ENCODE assay signal across 8 cellular contexts in the genomic region with DNA sequence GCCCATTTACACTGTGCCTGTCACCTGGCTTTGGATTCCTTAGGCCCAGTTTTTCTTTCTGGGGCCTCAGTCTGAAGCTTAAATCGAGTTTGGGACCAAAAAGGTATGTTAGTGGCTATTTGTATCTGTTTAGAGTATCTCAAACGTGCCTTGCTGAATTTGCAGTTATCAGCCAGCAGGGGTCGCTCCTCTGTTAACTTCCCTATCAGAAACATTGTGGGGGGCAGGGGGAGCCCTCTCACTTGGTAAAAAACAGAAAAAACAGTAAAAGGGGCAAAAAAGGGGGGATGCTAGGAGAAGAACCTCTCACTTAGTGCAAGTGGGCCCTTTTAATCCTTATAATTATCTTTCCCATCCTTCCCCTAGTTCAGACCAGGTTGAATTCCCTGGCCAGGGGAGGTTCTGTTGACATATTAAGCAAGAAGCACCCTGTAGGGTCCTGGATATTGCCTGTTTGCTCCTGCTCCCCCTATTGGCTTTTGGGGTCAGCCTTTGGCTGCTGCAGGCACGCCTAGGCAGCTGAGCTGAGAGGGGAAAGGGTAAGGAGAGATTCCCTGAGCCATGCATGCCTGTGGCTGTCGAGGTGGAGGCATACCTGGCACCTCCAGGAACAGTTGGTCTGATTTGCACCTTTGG. TPM values are rescaled to one million over a fixed set of nuclear protein-coding genes. Genes with fewer than 3 reads are reported as not detected.
DNase-seq lines count a peak whose midpoint lies in the region; ATAC-seq and TF ChIP-seq lines count a peak whose summit lies in the region.

No MANE protein-coding gene starts in this region.

- TF ChIP-seq CTCF in heart left ventricle (IDR thresholded peaks at IDR 0.05) (peak; percentile 11 to 46 (median 33)), fibroblast of lung (conservative IDR thresholded peaks at IDR 0.05 in 1 of 2, IDR thresholded peaks at IDR 0.05 in 1 of 2; ENCODE audit: low read depth in 1 of 2, low read length in 2 of 2) (peak; percentile 41 to 55), transverse colon (IDR thresholded peaks at IDR 0.05) (peak; percentile 34 to 50 (median 39))

- no peak overlapping the region for H3K9ac ChIP-seq in fibroblast of lung (ENCODE audit: insufficient read depth, low read length)

- intact Hi-C loops in heart left ventricle (cut with DNase I), result no loop called here
- intact Hi-C loops in left cardiac atrium (cut with DNase I), result no loop called here
- intact Hi-C loops in transverse colon (cut with DNase I; ENCODE audit: low total_unique reads), result no loop called here

- H3K4me1 ChIP-seq in heart left ventricle (no peaks in the 10 kb centered on the region), fibroblast of lung (ENCODE audit: control insufficient read depth, extremely low read depth, insufficient read depth, low read length) (no peaks in the 10 kb centered on the region), transverse colon (peaks cover 0 to 5% (median 0%) of the 10 kb centered on the region in 4 donors)

- in situ Hi-C loops in SK-MEL-5 (cut with HindIII; ENCODE audit: low pct_unique_long_range_greater_than_20kb, low sequenced_read_pairs) (no loop called here), transverse colon (cut with MboI; ENCODE audit: low pct_ligation_motif_present in 1 of 4, low pct_unique_long_range_greater_than_20kb in 1 of 4, low sequenced_read_pairs in 3 of 4) (loop anchor here in 1 of 4 donors (25.0 kb wide), 1 partner anchor 340 kb away; no protein-coding TSS in a partner anchor)

- WGBS in heart left ventricle, 4 donors, result 59 to 62% (median 61%) methylated on average over 5 of the region's 5 CpGs
- WGBS in transverse colon (ENCODE audit: low coverage in 1 of 2), 2 donors, result 44 to 66% methylated on average over 3 to 5 of the region's 5 CpGs

- no peak overlapping the region for H2AFZ ChIP-seq in fibroblast of lung (ENCODE audit: low read length)

- no peak for TF ChIP-seq EP300 in transverse colon (IDR thresholded peaks at IDR 0.05; ENCODE audit: low read depth)

- H3K27ac ChIP-seq in heart left ventricle (no peak overlapping the region), fibroblast of lung (ENCODE audit: insufficient read depth, low read length) (no peak overlapping the region), transverse colon (no peak overlapping the region)

- H3K4me3 ChIP-seq in heart left ventricle, result no peak overlapping the region
- H3K4me3 ChIP-seq in fibroblast of lung (replicated peaks in 1 of 4; ENCODE audit: control extremely low read depth in 1 of 4, insufficient read depth in 1 of 4, low read depth in 3 of 4, low read length in 4 of 4), result no peak overlapping the region
- no peak overlapping the region for H3K4me3 ChIP-seq in transverse colon

- no peaks in the 10 kb centered on the region for H4K20me1 ChIP-seq in fibroblast of lung (ENCODE audit: control insufficient read depth, extremely low read depth, insufficient read depth, low read length)

- no peaks in the 10 kb centered on the region for H3K36me3 ChIP-seq in heart left ventricle
- no peaks in the 10 kb centered on the region for H3K36me3 ChIP-seq in fibroblast of lung (ENCODE audit: control insufficient read depth, insufficient read depth, low read length)
- H3K36me3 ChIP-seq in transverse colon, result no peaks in the 10 kb centered on the region

- DNase-seq in heart left ventricle (no peak), left cardiac atrium (no peak), SK-MEL-5 (ENCODE audit: low read depth, low spot score) (peak; percentile 17), fibroblast of lung (ENCODE audit: low read depth in 2 of 2) (no peak), transverse colon (no peak), Ammon's horn (ENCODE audit: low spot score) (no peak)

- ATAC-seq in heart left ventricle (no peak), left cardiac atrium (no peak), GM18867 (IDR thresholded peaks at IDR 0.05; ENCODE audit: unreplicated experiment) (no peak), GM19023 (IDR thresholded peaks at IDR 0.05; ENCODE audit: unreplicated experiment) (no peak)

- H3K9me3 ChIP-seq in heart left ventricle (peaks cover 0 to 3% (median 0%) of the 10 kb centered on the region in 12 donors), fibroblast of lung (ENCODE audit: control insufficient read depth, insufficient read depth, low read depth, low read length) (no peaks in the 10 kb centered on the region), transverse colon (no peaks in the 10 kb centered on the region)

- no peaks in the 10 kb centered on the region for H3K79me2 ChIP-seq in fibroblast of lung (ENCODE audit: control insufficient read depth, insufficient read depth, low read length)

- TF ChIP-seq POLR2A in heart left ventricle (IDR thresholded peaks at IDR 0.05) (no peak), transverse colon (IDR thresholded peaks at IDR 0.05) (no peak)

- no peak overlapping the region for H3K4me2 ChIP-seq in fibroblast of lung (ENCODE audit: extremely low read depth, insufficient read depth, low read length)

- H3K27me3 ChIP-seq in heart left ventricle, result no peaks in the 10 kb centered on the region
- H3K27me3 ChIP-seq in fibroblast of lung (ENCODE audit: control insufficient read depth, insufficient read depth, low read length), result no peaks in the 10 kb centered on the region
- H3K27me3 ChIP-seq in transverse colon, result no peaks in the 10 kb centered on the region

RNA-seq across cellular contexts. Expression of a gene that starts 8.8 kb away (rescaled TPM):
- total RNA-seq in heart left ventricle (10 to 100 TPM in 3 of 9 donors, 1 to 10 TPM in 6; 4.5 to 24.2 (median 6.8) TPM), left cardiac atrium (10 to 100 TPM in 1 of 2 donors, 1 to 10 TPM in 1; 8.5 to 11.4 TPM), fibroblast of lung (10.0 and 11.4 TPM in 2 replicates), transverse colon (100 to 1,000 TPM in 1 of 4 donors, 10 to 100 TPM in 3; 23.1 to 133 (median 29.5) TPM)
- polyA plus RNA-seq in heart left ventricle (1 to 10 TPM; 3.4 to 3.6 TPM), fibroblast of lung (2.9 and 4.2 TPM in 2 replicates)
- 3.6 and 4.2 TPM in 2 replicates for total RNA-seq in SK-MEL-5 (2014; rRNA removed; shearing (Covaris generic))
- 3.9 and 4.1 TPM in 2 replicates for polyA plus RNA-seq in SK-MEL-5 (2015; cell fraction: cytosol; rRNA removed)
- 2.5 and 3.0 TPM in 2 replicates for polyA plus RNA-seq in SK-MEL-5 (2015; cell fraction: nucleus; rRNA removed)
- 2.2 and 3.9 TPM in 2 replicates for polyA plus RNA-seq in fibroblast of lung (2012)
- 1.1 and 3.7 TPM in 2 replicates for polyA minus RNA-seq in fibroblast of lung (ENCODE audit: low replicate concordance)

RNA-seq across cellular contexts. Expression of a gene that starts 16.7 kb away (rescaled TPM):
- 10 to 100 TPM in 2 of 9 donors, 1 to 10 TPM in 7; 5.8 to 20.3 (median 6.4) TPM for total RNA-seq in heart left ventricle
- polyA plus RNA-seq in heart left ventricle, result 10 to 100 TPM in 1 of 2 donors, 1 to 10 TPM in 1; 3.0 to 11.0 TPM
- total RNA-seq in left cardiac atrium, result 10 to 100 TPM; 17.5 to 18.4 TPM
- 5.6 and 5.7 TPM in 2 replicates for total RNA-seq in SK-MEL-5 (2014; rRNA removed; shearing (Covaris generic))
- 5.3 and 5.9 TPM in 2 replicates for polyA plus RNA-seq in SK-MEL-5 (2015; cell fraction: cytosol; rRNA removed)
- polyA plus RNA-seq in SK-MEL-5 (2015; cell fraction: nucleus; rRNA removed), result 44.8 and 45.3 TPM in 2 replicates
- total RNA-seq in fibroblast of lung, result 10.3 and 12.9 TPM in 2 replicates
- 5.2 and 7.6 TPM in 2 replicates for polyA plus RNA-seq in fibroblast of lung
- polyA plus RNA-seq in fibroblast of lung (2012), result 5.3 and 6.6 TPM in 2 replicates
- 1.3 TPM in 1 of 2 replicates, not detected in the other for polyA minus RNA-seq in fibroblast of lung (ENCODE audit: low replicate concordance)
- total RNA-seq in transverse colon, result 10 to 100 TPM in 2 of 4 donors, 1 to 10 TPM in 1, not detected in 1; 7.5 to 25.8 (median 18.4) TPM
